18 cellular contexts compared by ENCODE assay signal in genomic region chr1:66090863-66091457, GRCh38.
DNase-seq lines count a peak whose midpoint lies in the region; ATAC-seq and TF ChIP-seq lines count a peak whose summit lies in the region.
"Had no signal": no experiment of that assay in that cellular context is flagged by ENCODE, and none has a peak within 500 bp of the region (broad histone marks: within the 10 kb centered on the region; RNA-seq: fewer than 3 reads in every experiment).

No MANE protein-coding gene starts in this region.

- intact Hi-C loops in CD4-positive, alpha-beta T cell (cut with DNase I, micrococcal nuclease), result no loop called here
- intact Hi-C loops in left ventricle myocardium inferior (cut with micrococcal nuclease), result loop anchor here (10.0 kb wide), 1 partner anchor 134 kb away; no protein-coding TSS in a partner anchor

- H3K36me3 ChIP-seq in left ventricle myocardium inferior, result no peaks in the 10 kb centered on the region
- H3K36me3 ChIP-seq: BLaER1 treated with 17β-estradiol and CSF1 and Interleukin-3, amounts not matched to agents 10 nM and 100 nM; gastrocnemius medialis; HAP-1; right atrium auricular region; suprapubic skin had no signal

- H3K27me3 Mint-ChIP-seq in CD4-positive, alpha-beta T cell, result peaks cover 3% of the 10 kb centered on the region
- H3K27me3 Mint-ChIP-seq: activated naive CD8-positive, alpha-beta T cell had no signal

- CTCF ChIA-PET in CD4-positive, alpha-beta T cell (lab: Charles Lee), result no interaction called here

- in situ Hi-C loops in astrocyte of the cerebellum (cut with HindIII; ENCODE audit: low sequenced_read_pairs), result no loop called here

- H3K9me3 ChIP-seq in CD4-positive, alpha-beta T cell (ENCODE audit: control insufficient read depth, low read length), result no peaks in the 10 kb centered on the region
- no peaks in the 10 kb centered on the region for H3K9me3 ChIP-seq in left ventricle myocardium inferior (replicated peaks)
- H3K9me3 ChIP-seq: BLaER1 treated with 17β-estradiol and CSF1 and Interleukin-3, amounts not matched to agents 10 nM and 100 nM; gastrocnemius medialis; HAP-1; right atrium auricular region; suprapubic skin had no signal

- peaks cover 8% of the 10 kb centered on the region for H3K4me1 Mint-ChIP-seq in CD4-positive, alpha-beta T cell (ENCODE audit: low read depth)
- H3K4me1 Mint-ChIP-seq: nephron had no signal

- H3K4me1 ChIP-seq in left ventricle myocardium inferior, result no peaks in the 10 kb centered on the region
- H3K4me1 ChIP-seq: gastrocnemius medialis, HAP-1, right atrium auricular region, suprapubic skin had no signal

- H3K36me3 Mint-ChIP-seq in CD4-positive, alpha-beta T cell (ENCODE audit: low read depth), result no peaks in the 10 kb centered on the region
- H3K36me3 Mint-ChIP-seq: activated naive CD8-positive, alpha-beta T cell had no signal

- H3K4me3 Mint-ChIP-seq in CD4-positive, alpha-beta T cell, result no peak overlapping the region
- H3K4me3 Mint-ChIP-seq: activated naive CD8-positive, alpha-beta T cell; nephron had no signal

- no peak for DNase-seq in CD4-positive, alpha-beta T cell
- peak; percentile 51 for DNase-seq in Jurkat, Clone E6-1 (ENCODE audit: low read depth, low spot score)
- DNase-seq in astrocyte of the cerebellum (ENCODE audit: low read depth), result peak; percentile 76
- peak; percentile 41 for DNase-seq in medulla oblongata (ENCODE audit: extremely low spot score)
- DNase-seq in stimulated activated CD4-positive, alpha-beta T cell treated with anti-CD3 and anti-CD28 coated beads, Interleukin-2, amount 100 ng/mL, for 24 hours, result no peak
- DNase-seq in left ventricle myocardium inferior, result no peak
- no peak for DNase-seq in NCI-H1417 (lab: John Stamatoyannopoulos, UW)
- DNase-seq: DMS79, gastrocnemius medialis, NCI-H1105 treated with DMSO at 0.1 percent for 48 hours had no signal

- H3K27me3 ChIP-seq in CD4-positive, alpha-beta T cell (ENCODE audit: control insufficient read depth, insufficient read depth, low read length), result peaks cover 2% of the 10 kb centered on the region
- H3K27me3 ChIP-seq in left ventricle myocardium inferior (ENCODE audit: low read depth), result no peaks in the 10 kb centered on the region
- H3K27me3 ChIP-seq: BLaER1 treated with 17β-estradiol and CSF1 and Interleukin-3, amounts not matched to agents 10 nM and 100 nM; gastrocnemius medialis; right atrium auricular region; suprapubic skin had no signal

- H3K27ac Mint-ChIP-seq in CD4-positive, alpha-beta T cell, result no peak overlapping the region
- H3K27ac Mint-ChIP-seq: activated naive CD8-positive, alpha-beta T cell; nephron had no signal

- no peak overlapping the region for H3K4me3 ChIP-seq in Jurkat, Clone E6-1 (ENCODE audit: low read length)
- H3K4me3 ChIP-seq in astrocyte of the cerebellum (ENCODE audit: low read depth, low read length), result no peak overlapping the region
- H3K4me3 ChIP-seq in left ventricle myocardium inferior, result no peak overlapping the region
- H3K4me3 ChIP-seq: BLaER1 treated with 17β-estradiol and CSF1 and Interleukin-3, amounts not matched to agents 10 nM and 100 nM; gastrocnemius medialis; HAP-1; lung; right atrium auricular region; suprapubic skin had no signal

- H3K27ac ChIP-seq in CD4-positive, alpha-beta T cell (ENCODE audit: low read depth, low read length), result no peak overlapping the region
- H3K27ac ChIP-seq in left ventricle myocardium inferior (replicated peaks), result no peak overlapping the region
- H3K27ac ChIP-seq: BLaER1 treated with 17β-estradiol and CSF1 and Interleukin-3, amounts not matched to agents 10 nM and 100 nM; gastrocnemius medialis; right atrium auricular region; suprapubic skin had no signal

- peak; percentile 64 for ATAC-seq in CD4-positive, alpha-beta T cell (ENCODE audit: poor library complexity)
- ATAC-seq in GM21723 (IDR thresholded peaks at IDR 0.05; ENCODE audit: unreplicated experiment), result no peak
- ATAC-seq: gastrocnemius medialis had no signal

- TF ChIP-seq CTCF in CD4-positive, alpha-beta T cell (IDR thresholded peaks at IDR 0.05), result no peak
- no peak for TF ChIP-seq CTCF in astrocyte of the cerebellum (IDR thresholded peaks at IDR 0.05; ENCODE audit: low read depth, low read length, missing control alignments)
- no peak for TF ChIP-seq CTCF in left ventricle myocardium inferior (IDR thresholded peaks at IDR 0.05; ENCODE audit: borderline replicate concordance)

- no peaks in the 10 kb centered on the region for H3K9me3 Mint-ChIP-seq in CD4-positive, alpha-beta T cell
- H3K9me3 Mint-ChIP-seq: nephron had no signal

- POLR2A ChIA-PET in CD4-positive, alpha-beta T cell (lab: Charles Lee), result no interaction called here

Comparison
In these comparisons a context has a peak if more than half of its experiments do, and no peak if none do; other contexts are left out.
1. DNase-seq: peak in Jurkat, Clone E6-1 (single experiment), astrocyte of the cerebellum (single experiment) and medulla oblongata (single experiment); none in CD4-positive, alpha-beta T cell (0 of 10), stimulated activated CD4-positive, alpha-beta T cell treated with anti-CD3 and anti-CD28 coated beads, Interleukin-2, amount 100 ng/mL, for 24 hours (0 of 2), left ventricle myocardium inferior (single experiment) and NCI-H1417 (0 of 3).